17 cellular contexts compared by ENCODE assay signal in genomic region chr4:25427871-25428270, GRCh38. TPM values are rescaled to one million over a fixed set of nuclear protein-coding genes. Genes with fewer than 3 reads are reported as not detected.
A peak's percentile ranks its signal among the peaks of the same experiment; 100 is the strongest.
DNase-seq lines count a peak whose midpoint lies in the region; ATAC-seq, FAIRE-seq and TF ChIP-seq lines count a peak whose summit lies in the region.
"Had no signal": no experiment of that assay in that cellular context is flagged by ENCODE, and none has a peak within 500 bp of the region (broad histone marks: within the 10 kb centered on the region; RNA-seq: fewer than 3 reads in every experiment).

No MANE protein-coding gene starts in this region.

- 0 out of 7 replicates have a peak overlapping the region, but pooled peaks of 1 of the 3 experiments have one; percentile 35 for H3K27ac Mint-ChIP-seq in H9
- no peak overlapping the region for H3K27ac Mint-ChIP-seq in activated T-helper 2 cell treated with anti-CD3 and anti-CD28 coated beads, Interferon-gamma antibody, Interleukin-2, Interleukin-4, amounts not matched to agents 10 μg/mL and 5 μg/mL and 100 μg/mL, durations not matched to agents 14 hours and 24 hours and 36 hours
- H3K27ac Mint-ChIP-seq: CD14-positive monocyte; CD8-positive, alpha-beta T cell had no signal

- TF ChIP-seq RAD21 in K562 (CRISPR knock-in tag; conservative IDR thresholded peaks at IDR 0.05 in 1 of 2, IDR thresholded peaks at IDR 0.05 in 1 of 2): no peak

- H4K8ac ChIP-seq in H9 (replicated peaks; ENCODE audit: insufficient read length, low read depth, low read length): no peak overlapping the region

- H4K20me1 ChIP-seq in H9 (ENCODE audit: control insufficient read depth, insufficient read depth, insufficient read length) (no peaks in the 10 kb centered on the region), K562 (replicated peaks; ENCODE audit: control insufficient read depth, insufficient read depth, low read length) (no peaks in the 10 kb centered on the region)

- FAIRE-seq in K562 (lab: Jason Lieb, UNC): no peak
- FAIRE-seq: A549, D721Med, G401.6, GM12892, GM19239 had no signal

- POLR2A ChIA-PET in K562 (lab: Yijun Ruan, JAX): interaction anchor here (1.0 to 1.2 kb wide), 2 partner anchors 13 to 43 kb away, joined by 3 to 4 read pairs; no protein-coding TSS in a partner anchor

- in situ Hi-C loops in K562 (cut with MboI): no loop called here
- in situ Hi-C loops in HAP-1 (cut with MboI; ENCODE audit: low sequenced_read_pairs): no loop called here

- peak; percentile 51; the same call in 2 of the 3 replicates for ATAC-seq in K562
- ATAC-seq: A549; CD8-positive, alpha-beta T cell had no signal

- no peak overlapping the region for H4K5ac ChIP-seq in H9 (ENCODE audit: insufficient read length, low read depth, low read length)

- no peak for TF ChIP-seq EP300 in K562 (IDR thresholded peaks at IDR 0.05; ENCODE audit: low read length)

- no peak overlapping the region for H2BK15ac ChIP-seq in H9 (ENCODE audit: low read depth, low read length)

- H3K27ac ChIP-seq in H9 (ENCODE audit: insufficient read length, low read depth, low read length) (no peak overlapping the region), K562 (ENCODE audit: extremely low read depth, low read depth, low read length) (no peak overlapping the region)
- H3K27ac ChIP-seq: A549 had no signal

- TF ChIP-seq CTCF in H9 (conservative IDR thresholded peaks at IDR 0.05): peak; percentile 44; the same call in 2 of the 3 replicates
- 0 out of 6 replicates have a peak, but pooled peaks of 2 of the 3 experiments have one; percentile 2 to 3 for TF ChIP-seq CTCF in K562 (IDR thresholded peaks at IDR 0.05 in 2 of 3, conservative IDR thresholded peaks at IDR 0.05 in 1 of 3; ENCODE audit: insufficient read depth in 2 of 3, low read depth in 1 of 3, low read length in 3 of 3)

- H3K9me3 ChIP-seq in H9 (ENCODE audit: control insufficient read depth, low read depth, low read length) (no peaks in the 10 kb centered on the region), K562 (replicated peaks; ENCODE audit: control insufficient read depth, insufficient read depth, low read depth, low read length) (no peaks in the 10 kb centered on the region), HAP-1 (no peaks in the 10 kb centered on the region; the same call in 1 of the 2 replicates)
- H3K9me3 ChIP-seq: A549 had no signal

- H3K36me3 ChIP-seq in K562 (ENCODE audit: control insufficient read depth, insufficient read depth, low read length) (no peaks in the 10 kb centered on the region), HAP-1 (replicated peaks) (no peaks in the 10 kb centered on the region)

- intact Hi-C loops in K562 (cut with micrococcal nuclease): no loop called here
- intact Hi-C loops in activated T-helper 2 cell treated with anti-CD3 and anti-CD28 coated beads, Interferon-gamma antibody, Interleukin-2, Interleukin-4, amounts not matched to agents 10 μg/mL and 5 μg/mL and 100 μg/mL, durations not matched to agents 14 hours and 24 hours and 36 hours (cut with micrococcal nuclease): no loop called here

- H2BK5ac ChIP-seq in H9 (ENCODE audit: insufficient read length, low read length): no peak overlapping the region

- no peaks in the 10 kb centered on the region for H3K36me3 Mint-ChIP-seq in H9 (ENCODE audit: insufficient read depth in 1 of 3, low read depth in 3 of 3)
- no peaks in the 10 kb centered on the region for H3K36me3 Mint-ChIP-seq in activated T-helper 2 cell treated with anti-CD3 and anti-CD28 coated beads, Interferon-gamma antibody, Interleukin-2, Interleukin-4, amounts not matched to agents 10 μg/mL and 5 μg/mL and 100 μg/mL, durations not matched to agents 14 hours and 24 hours and 36 hours (ENCODE audit: low read depth)
- H3K36me3 Mint-ChIP-seq: CD14-positive monocyte; CD8-positive, alpha-beta T cell had no signal

- no peak overlapping the region for H3K4me3 ChIP-seq in K562
- H3K4me3 ChIP-seq in HAP-1: no peak overlapping the region
- H3K4me3 ChIP-seq: A549 had no signal

- DNase-seq in H9 (no peak), K562 (ENCODE audit: extremely low read depth in 1 of 4, low spot score in 3 of 4) (no peak), iPS-NIHi11 (ENCODE audit: low spot score) (peak; percentile 35), HUDEP-2 (lab: John Stamatoyannopoulos, UW; ENCODE audit: unreplicated experiment in 76 of 76) (no peak), HAP-1 (ENCODE audit: low spot score in 2 of 2) (no peak)
- no peak for DNase-seq in activated T-helper 2 cell treated with anti-CD3 and anti-CD28 coated beads, Interferon-gamma antibody, Interleukin-2, Interleukin-4, amounts not matched to agents 10 μg/mL and 5 μg/mL and 100 μg/mL, durations not matched to agents 14 hours and 24 hours and 36 hours (ENCODE audit: low spot score)
- DNase-seq: CD8-positive, alpha-beta T cell; COR-L47; DMS153; DMS79 treated with DMSO at 0.1 percent for 48 hours; EL had no signal

- no peak overlapping the region for H2AFZ ChIP-seq in H9 (ENCODE audit: low read length)
- H2AFZ ChIP-seq in K562 (ENCODE audit: low read depth, low read length): no peak overlapping the region

- H3K4me3 Mint-ChIP-seq in H9: no peak overlapping the region
- no peak overlapping the region for H3K4me3 Mint-ChIP-seq in activated T-helper 2 cell treated with anti-CD3 and anti-CD28 coated beads, Interferon-gamma antibody, Interleukin-2, Interleukin-4, amounts not matched to agents 10 μg/mL and 5 μg/mL and 100 μg/mL, durations not matched to agents 14 hours and 24 hours and 36 hours (ENCODE audit: low read depth)
- H3K4me3 Mint-ChIP-seq: CD14-positive monocyte; CD8-positive, alpha-beta T cell had no signal

- H3K9ac ChIP-seq in H9 (ENCODE audit: extremely low read depth, insufficient read length, low read length) (no peak overlapping the region), K562 (ENCODE audit: insufficient read depth in 1 of 2, low read depth in 2 of 2, low read length in 2 of 2) (no peak overlapping the region)

- no peak overlapping the region for H3K14ac ChIP-seq in H9 (ENCODE audit: insufficient read depth, low read length)

- H3K79me1 ChIP-seq in H9 (ENCODE audit: insufficient read depth, low read depth, low read length, poor library complexity, severe bottlenecking): no peaks in the 10 kb centered on the region

- no peak overlapping the region for H2BK12ac ChIP-seq in H9 (ENCODE audit: insufficient read length, low read depth, low read length)

- CTCF ChIA-PET in K562 (lab: Yijun Ruan, JAX; ENCODE audit: low intra/inter-chr PET ratio): no interaction called here

- no peaks in the 10 kb centered on the region for H3K27me3 Mint-ChIP-seq in H9 (ENCODE audit: low read depth)
- H3K27me3 Mint-ChIP-seq in activated T-helper 2 cell treated with anti-CD3 and anti-CD28 coated beads, Interferon-gamma antibody, Interleukin-2, Interleukin-4, amounts not matched to agents 10 μg/mL and 5 μg/mL and 100 μg/mL, durations not matched to agents 14 hours and 24 hours and 36 hours (ENCODE audit: low read depth): no peaks in the 10 kb centered on the region

- H3K4me1 ChIP-seq in H9 (ENCODE audit: insufficient read depth, low read length): no peaks in the 10 kb centered on the region; the same call in 1 of the 2 replicates
- no peaks in the 10 kb centered on the region for H3K4me1 ChIP-seq in K562 (replicated peaks in 1 of 2; ENCODE audit: control insufficient read depth in 2 of 2, insufficient read depth in 2 of 2, low read length in 2 of 2)
- no peaks in the 10 kb centered on the region for H3K4me1 ChIP-seq in HAP-1
- H3K4me1 ChIP-seq: A549 had no signal

- H3K9me1 ChIP-seq in K562 (ENCODE audit: control insufficient read depth, insufficient read depth, low read length): no peaks in the 10 kb centered on the region

- H3T11ph ChIP-seq in H9 (ENCODE audit: low read length): no peak overlapping the region

- H3K4me2 ChIP-seq in H9 (ENCODE audit: insufficient read depth, insufficient read length, low read length) (no peak overlapping the region), K562 (ENCODE audit: insufficient read depth, low read length) (no peak overlapping the region)
- H3K4me2 ChIP-seq: A549 had no signal

- no peak overlapping the region for H3K23ac ChIP-seq in H9 (ENCODE audit: insufficient read length, low read depth, low read length)

- no peak overlapping the region for H2BK20ac ChIP-seq in H9 (ENCODE audit: low read depth, low read length, poor library complexity, severe bottlenecking)

- no peak overlapping the region for H2BK120ac ChIP-seq in H9 (ENCODE audit: low read depth, low read length, poor library complexity, severe bottlenecking)

- no peaks in the 10 kb centered on the region; the same call in 1 of the 2 replicates for H3K27me3 ChIP-seq in H9 (ENCODE audit: insufficient read depth, low read length)
- H3K27me3 ChIP-seq in K562 (ENCODE audit: control insufficient read depth in 2 of 2, insufficient read depth in 2 of 2, low read length in 2 of 2): peaks cover 0 to 3% of the 10 kb centered on the region in 2 experiments; a peak in 1 of 5 replicates
- no peaks in the 10 kb centered on the region for H3K27me3 ChIP-seq in HAP-1 (ENCODE audit: low read depth)

- no peaks in the 10 kb centered on the region for H3K4me1 Mint-ChIP-seq in H9
- H3K4me1 Mint-ChIP-seq in activated T-helper 2 cell treated with anti-CD3 and anti-CD28 coated beads, Interferon-gamma antibody, Interleukin-2, Interleukin-4, amounts not matched to agents 10 μg/mL and 5 μg/mL and 100 μg/mL, durations not matched to agents 14 hours and 24 hours and 36 hours (ENCODE audit: low read depth): no peaks in the 10 kb centered on the region

- no peak overlapping the region for H4K91ac ChIP-seq in H9 (ENCODE audit: insufficient read length, low read depth, low read length)

- no peaks in the 10 kb centered on the region for H3K23me2 ChIP-seq in H9 (ENCODE audit: insufficient read length, low read depth, low read length, poor library complexity, severe bottlenecking)

- H3K4ac ChIP-seq in H9 (ENCODE audit: low read depth, low read length): no peak overlapping the region

- H3K56ac ChIP-seq in H9 (ENCODE audit: insufficient read length, low read depth, low read length): no peak overlapping the region

- BruUV-seq in K562 (replicated peaks; lab: Mats Ljungman, UMichigan): no TSS peak

- no peak overlapping the region for H3K18ac ChIP-seq in H9 (ENCODE audit: insufficient read length, low read depth, low read length)

- H3K79me2 ChIP-seq in H9 (ENCODE audit: insufficient read depth, low read length): no peaks in the 10 kb centered on the region
- no peaks in the 10 kb centered on the region for H3K79me2 ChIP-seq in K562 (ENCODE audit: control insufficient read depth, insufficient read depth, low read length)

- H2AK5ac ChIP-seq in H9 (ENCODE audit: insufficient read length, low read length): no peak overlapping the region

- no CpG with 5 or more reads among the region's 5 CpGs for WGBS in H9 (ENCODE audit: extremely low coverage, insufficient read length, low lambda C conversion rate)
- 26% methylated on average over 5 of the region's 5 CpGs for WGBS in K562 (ENCODE audit: insufficient coverage, low coverage, missing lambda C conversion rate)

- H3K9me3 Mint-ChIP-seq in H9: no peaks in the 10 kb centered on the region
- no peaks in the 10 kb centered on the region for H3K9me3 Mint-ChIP-seq in activated T-helper 2 cell treated with anti-CD3 and anti-CD28 coated beads, Interferon-gamma antibody, Interleukin-2, Interleukin-4, amounts not matched to agents 10 μg/mL and 5 μg/mL and 100 μg/mL, durations not matched to agents 14 hours and 24 hours and 36 hours
- H3K9me3 Mint-ChIP-seq: CD8-positive, alpha-beta T cell had no signal

- no peak for TF ChIP-seq POLR2A in K562 (conservative IDR thresholded peaks at IDR 0.05)

RNA-seq across cellular contexts. Expression of gene ANAPC4, which starts 50.8 kb away (rescaled TPM):
- 38.8 and 42.5 TPM in 2 replicates for total RNA-seq in H9 (2021)
- total RNA-seq in K562 (2011; cell fraction: chromatin; rRNA removed; ENCODE audit: low replicate concordance): 45.0 and 132 TPM in 2 replicates
- 21.7 and 27.0 TPM in 2 replicates for total RNA-seq in K562 (2011; cell fraction: nucleolus; rRNA removed)
- 46.1 and 73.2 TPM in 2 replicates for total RNA-seq in K562 (2011; cell fraction: nucleoplasm; rRNA removed)
- 22.0 and 24.8 TPM in 2 replicates for total RNA-seq in K562 (2014; rRNA removed)
- 44.8 and 55.0 TPM in 2 replicates for total RNA-seq in K562 (2014; rRNA removed; fragmentation: Illumina TruSeq; extraction: Trizol)
- total RNA-seq in K562 (2015; rRNA removed; fragmentation: Illumina TruSeq; extraction: Trizol): 38.5 and 45.3 TPM in 2 replicates
- total RNA-seq in K562 (2021): 29.6 and 32.2 TPM in 2 replicates
- polyA plus RNA-seq in K562 (2011; rRNA removed): 33.2 and 42.8 TPM in 2 replicates
- polyA plus RNA-seq in K562 (2011; cell fraction: cytosol; rRNA removed): 3.7 and 9.3 TPM in 2 replicates
- 50.2 and 75.1 TPM in 2 replicates for polyA plus RNA-seq in K562 (2011; cell fraction: nucleus; rRNA removed)
- 21.9 and 22.3 TPM in 2 replicates for polyA plus RNA-seq in K562 (2012)
- polyA plus RNA-seq in K562 (2014; fragmentation: Illumina TruSeq; extraction: Trizol): 39.2 and 47.0 TPM in 2 replicates
- 10 to 100 TPM; 23.9 to 30.3 TPM for polyA plus RNA-seq in K562 (2014; fragmentation: Nextera tagmentation; extraction: Ambion mirVana)
- 29.0 and 31.9 TPM in 2 replicates for polyA plus RNA-seq in K562 (2014; rRNA removed)
- polyA minus RNA-seq in K562 (2011; rRNA and poly(A)+ RNA removed): 33.4 and 40.3 TPM in 2 replicates
- 10.6 and 12.2 TPM in 2 replicates for polyA minus RNA-seq in K562 (2011; cell fraction: cytosol; rRNA and poly(A)+ RNA removed)
- 26.8 and 41.8 TPM in 2 replicates for polyA minus RNA-seq in K562 (2011; cell fraction: nucleus; rRNA and poly(A)+ RNA removed)
- 39.5 and 40.9 TPM in 2 replicates for total RNA-seq in activated T-helper 2 cell treated with anti-CD3 and anti-CD28 coated beads, Interferon-gamma antibody, Interleukin-2, Interleukin-4, amounts not matched to agents 10 μg/mL and 5 μg/mL and 100 μg/mL, durations not matched to agents 14 hours and 24 hours and 36 hours
